ENCODE assay signal across 11 cellular contexts in genomic region chr20:39835040-39835842, GRCh38.
"Had no signal": no experiment of that assay in that cellular context is flagged by ENCODE, and none has a peak within 500 bp of the region (broad histone marks: within the 10 kb centered on the region; RNA-seq: fewer than 3 reads in every experiment).

No MANE protein-coding gene starts in this region.

- H3K27me3 ChIP-seq: colonic mucosa, left lung had no signal

- H3K27ac Mint-ChIP-seq: activated CD8-positive, alpha-beta T cell treated with anti-CD3 and anti-CD28 coated beads, Interleukin-2, amount 10 ng/mL, durations not matched to agents 7 days and 5 days had no signal

- H3K27ac ChIP-seq: colonic mucosa, left lung had no signal

- H3K4me3 Mint-ChIP-seq: activated CD8-positive, alpha-beta T cell treated with anti-CD3 and anti-CD28 coated beads, Interleukin-2, amount 10 ng/mL, durations not matched to agents 7 days and 5 days; neural crest cell had no signal

- H3K4me1 Mint-ChIP-seq: neural crest cell had no signal

- DNase-seq: activated CD4-positive, alpha-beta T cell treated with anti-CD3 and anti-CD28 coated beads for 4 hours; activated CD8-positive, alpha-beta memory T cell treated with anti-CD3 and anti-CD28 coated beads, Interleukin-2, amount 50 U/mL, for 48 hours; activated CD8-positive, alpha-beta T cell treated with anti-CD3 and anti-CD28 coated beads, Interleukin-2, amount 10 ng/mL, durations not matched to agents 7 days and 5 days; colonic mucosa; effector CD8-positive, alpha-beta T cell; glutamatergic neuron; left lung; stimulated activated CD4-positive, alpha-beta T cell treated with anti-CD3 and anti-CD28 coated beads, Interleukin-1b, Interleukin-23, amount 100 ng/mL, for 48 hours; stimulated activated naive CD4-positive, alpha-beta T cell; T-helper 9 cell had no signal

- ATAC-seq: activated CD8-positive, alpha-beta T cell treated with anti-CD3 and anti-CD28 coated beads, Interleukin-2, amount 10 ng/mL, durations not matched to agents 7 days and 5 days; left lung had no signal

- H3K4me3 ChIP-seq: colonic mucosa, left lung had no signal

- H3K4me1 ChIP-seq: colonic mucosa, left lung had no signal

- H3K36me3 ChIP-seq: colonic mucosa, left lung had no signal

- H3K9me3 ChIP-seq: colonic mucosa, left lung had no signal
